Comparison of ENCODE assay signal across 20 cellular contexts in genomic region chr4:16236402-16237023, GRCh38.
"Had no signal": no experiment of that assay in that cellular context is flagged by ENCODE, and none has a peak within 500 bp of the region (broad histone marks: within the 10 kb centered on the region; RNA-seq: fewer than 3 reads in every experiment).

No MANE protein-coding gene starts in this region.

- H3K27ac Mint-ChIP-seq: naive thymus-derived CD4-positive, alpha-beta T cell had no signal

- H3K27me3 ChIP-seq: dorsolateral prefrontal cortex, esophagus muscularis mucosa, foreskin keratinocyte, gastroesophageal sphincter, heart left ventricle, hepatocyte, left lung had no signal

- DNase-seq: dermis blood vessel endothelial cell; dorsolateral prefrontal cortex; effector CD4-positive, alpha-beta T cell; effector memory CD4-positive, alpha-beta T cell; erythroblast; foreskin keratinocyte; heart left ventricle; hypothalamus; left cardiac atrium; left lung; left ventricle myocardium superior; lower lobe of right lung; mesenchymal stem cell; midbrain; naive thymus-derived CD4-positive, alpha-beta T cell had no signal

- H3K4me1 ChIP-seq: foreskin keratinocyte had no signal

- H3K4me3 Mint-ChIP-seq: naive thymus-derived CD4-positive, alpha-beta T cell had no signal

- H3K9me3 Mint-ChIP-seq: naive thymus-derived CD4-positive, alpha-beta T cell had no signal

- H3K9me3 ChIP-seq: esophagus muscularis mucosa, gastroesophageal sphincter, heart left ventricle, left lung, lower lobe of right lung had no signal

- H3K27ac ChIP-seq: coronary artery, dorsolateral prefrontal cortex, epithelial cell of prostate, esophagus muscularis mucosa, foreskin keratinocyte, gastroesophageal sphincter, heart left ventricle, hepatocyte, left lung, lower lobe of right lung had no signal

- H3K4me3 ChIP-seq: coronary artery, dorsolateral prefrontal cortex, esophagus muscularis mucosa, gastroesophageal sphincter, heart left ventricle, hepatocyte, left lung, lower lobe of right lung had no signal

- H3K36me3 ChIP-seq: esophagus muscularis mucosa, heart left ventricle, left lung, lower lobe of right lung had no signal

- ATAC-seq: foreskin keratinocyte; gastroesophageal sphincter; heart left ventricle; left lung; left ventricle myocardium superior; lower lobe of right lung; naive thymus-derived CD4-positive, alpha-beta T cell had no signal
